8 cellular contexts compared by ENCODE assay signal in genomic region chr7:136009488-136010079, GRCh38. TPM values are rescaled to one million over a fixed set of nuclear protein-coding genes. Genes with fewer than 3 reads are reported as not detected.
DNase-seq lines count a peak whose midpoint lies in the region; ATAC-seq, FAIRE-seq and TF ChIP-seq lines count a peak whose summit lies in the region.

No MANE protein-coding gene starts in this region.

- H3K36me3 ChIP-seq in astrocyte (ENCODE audit: insufficient read depth, low read length) (no peaks in the 10 kb centered on the region), tibial nerve (no peaks in the 10 kb centered on the region)

- no peak overlapping the region for H3K4me3 ChIP-seq in astrocyte (ENCODE audit: insufficient read depth, low read depth, low read length)
- H3K4me3 ChIP-seq in tibial nerve, result no peak overlapping the region

- no peaks in the 10 kb centered on the region for H3K9me3 Mint-ChIP-seq in astrocyte (ENCODE audit: unreplicated experiment)

- WGBS in tibial nerve, 2 donors, result 27% methylated on average over 4 of the region's 4 CpGs

- TF ChIP-seq CTCF in GM20000 (IDR thresholded peaks at IDR 0.05; ENCODE audit: extremely low read depth, missing control alignments), result no peak
- TF ChIP-seq CTCF in astrocyte (IDR thresholded peaks at IDR 0.05; ENCODE audit: insufficient read depth, low read depth, low read length), result peak; percentile 56
- peak; percentile 53 to 83 (median 76) for TF ChIP-seq CTCF in tibial nerve (IDR thresholded peaks at IDR 0.05)

- DNase-seq in AG08395 (ENCODE audit: low spot score), result peak; percentile 46
- peak; percentile 30 for DNase-seq in GM20000 (ENCODE audit: low spot score)
- DNase-seq in NCI-H2171 (lab: John Stamatoyannopoulos, UW), result peak; percentile 17
- peak; percentile 9 for DNase-seq in astrocyte (ENCODE audit: low read depth)
- peak; percentile 42 for DNase-seq in iris pigment epithelial cell (ENCODE audit: low read depth)
- DNase-seq in tibial nerve (ENCODE audit: low spot score in 2 of 2), result peak in 1 of 2 donors; percentile 21

- FAIRE-seq in astrocyte (lab: Jason Lieb, UNC), result peak; percentile 58

- H3K4me3 Mint-ChIP-seq in astrocyte (ENCODE audit: unreplicated experiment), result no peak overlapping the region

- TF ChIP-seq POLR2A in tibial nerve (IDR thresholded peaks at IDR 0.05), result no peak

- no peak overlapping the region for H3K27ac Mint-ChIP-seq in astrocyte (ENCODE audit: unreplicated experiment)

- H3K4me1 ChIP-seq in astrocyte (ENCODE audit: insufficient read depth, low read length) (no peaks in the 10 kb centered on the region), tibial nerve (no peaks in the 10 kb centered on the region)

- H3K79me2 ChIP-seq in astrocyte (ENCODE audit: insufficient read depth, low read length), result no peaks in the 10 kb centered on the region

- TF ChIP-seq EP300 in tibial nerve (IDR thresholded peaks at IDR 0.05), result no peak

- no peaks in the 10 kb centered on the region for H3K27me3 Mint-ChIP-seq in astrocyte (ENCODE audit: low read depth, unreplicated experiment)

- H3K27me3 ChIP-seq in astrocyte (ENCODE audit: insufficient read depth, low read length) (no peaks in the 10 kb centered on the region), tibial nerve (no peaks in the 10 kb centered on the region)

- ATAC-seq in GM19467 (IDR thresholded peaks at IDR 0.05; ENCODE audit: unreplicated experiment) (no peak), GM21367 (IDR thresholded peaks at IDR 0.05; ENCODE audit: unreplicated experiment) (no peak)

- H2AFZ ChIP-seq in astrocyte (ENCODE audit: low read depth, low read length), result no peak overlapping the region

- H4K20me1 ChIP-seq in astrocyte (ENCODE audit: insufficient read depth, low read length), result no peaks in the 10 kb centered on the region

- H3K36me3 Mint-ChIP-seq in astrocyte (ENCODE audit: low read depth, unreplicated experiment), result no peaks in the 10 kb centered on the region

- no peak overlapping the region for H3K9ac ChIP-seq in astrocyte (ENCODE audit: low read length)

- H3K4me1 Mint-ChIP-seq in astrocyte (ENCODE audit: low read depth, unreplicated experiment), result no peaks in the 10 kb centered on the region

- H3K27ac ChIP-seq in astrocyte (ENCODE audit: low read depth, low read length) (no peak overlapping the region), tibial nerve (no peak overlapping the region)

- no peak overlapping the region for H3K4me2 ChIP-seq in astrocyte (ENCODE audit: low read length)

- H3K9me3 ChIP-seq in astrocyte (ENCODE audit: insufficient read depth, low read depth, low read length), result no peaks in the 10 kb centered on the region
- no peaks in the 10 kb centered on the region for H3K9me3 ChIP-seq in tibial nerve

RNA-seq across cellular contexts. Expression of gene MTPN, which starts 32.4 kb away (rescaled TPM):
- total RNA-seq in astrocyte, result 173 and 183 TPM in 2 replicates
- 10 to 100 TPM; 66.3 to 94.6 (median 75.0) TPM for total RNA-seq in tibial nerve
